Comparison of ENCODE assay signal across 16 cellular contexts in genomic region chr6:165984743-165985142, GRCh38.
A peak's percentile ranks its signal among the peaks of the same experiment; 100 is the strongest.
DNase-seq lines count a peak whose midpoint lies in the region; ATAC-seq, FAIRE-seq and TF ChIP-seq lines count a peak whose summit lies in the region.
"Had no signal": no experiment of that assay in that cellular context is flagged by ENCODE, and none has a peak within 500 bp of the region (broad histone marks: within the 10 kb centered on the region; RNA-seq: fewer than 3 reads in every experiment).

No MANE protein-coding gene starts in this region.

- H3K9me3 ChIP-seq in HepG2 (ENCODE audit: low read length) (no peaks in the 10 kb centered on the region), right lobe of liver (no peaks in the 10 kb centered on the region), mammary epithelial cell (replicated peaks; ENCODE audit: insufficient read depth, low read length) (no peaks in the 10 kb centered on the region)

- no peaks in the 10 kb centered on the region for H3K4me1 ChIP-seq in HepG2 (ENCODE audit: insufficient read depth, low read length)
- no peaks in the 10 kb centered on the region for H3K4me1 ChIP-seq in right lobe of liver
- H3K4me1 ChIP-seq in mammary epithelial cell (ENCODE audit: insufficient read depth, low read length) = no peaks in the 10 kb centered on the region

- H3K9ac ChIP-seq in HepG2 (ENCODE audit: insufficient read depth, low read depth, low read length) (no peak overlapping the region), mammary epithelial cell (ENCODE audit: insufficient read depth, low read length) (no peak overlapping the region)
- H3K9ac ChIP-seq: BLaER1 had no signal

- H2AFZ ChIP-seq in HepG2 (ENCODE audit: low read length) (no peak overlapping the region), mammary epithelial cell (ENCODE audit: low read depth, low read length) (no peak overlapping the region)

- in situ Hi-C loops in HepG2 (cut with HindIII; ENCODE audit: extremely low pct_ligation_motif_present, low pct_unique_long_range_greater_than_20kb) (no loop called here), mammary epithelial cell (cut with MboI; ENCODE audit: low sequenced_read_pairs in 2 of 2) (no loop called here), GM13977 (cut with MboI; ENCODE audit: low pct_unique_long_range_greater_than_20kb, low sequenced_read_pairs, unreplicated experiment) (no loop called here)

- CTCF ChIA-PET in HepG2 (lab: Yijun Ruan, JAX; ENCODE audit: low intra/inter-chr PET ratio, low total read pairs) = no interaction called here
- CTCF ChIA-PET in mammary epithelial cell (lab: Charles Lee; ENCODE audit: low non-redundant PET) = interaction anchor here (0.7 kb wide), 1 partner anchor 121 kb away, joined by 6 read pairs; no protein-coding TSS in a partner anchor

- TF ChIP-seq POLR2A in HepG2 (IDR thresholded peaks at IDR 0.05; ENCODE audit: insufficient read depth in 1 of 2, low read depth in 2 of 2, low read length in 2 of 2) (no peak), right lobe of liver (IDR thresholded peaks at IDR 0.05) (no peak)

- POLR2A ChIA-PET in HepG2 (lab: Yijun Ruan, JAX) = no interaction called here

- TF ChIP-seq CTCF in HepG2 (CRISPR knock-in tag; IDR thresholded peaks at IDR 0.05) (no peak), right lobe of liver (IDR thresholded peaks at IDR 0.05) (no peak), dorsolateral prefrontal cortex (IDR thresholded peaks at IDR 0.05 in 54 of 56, conservative IDR thresholded peaks at IDR 0.05 in 2 of 56; ENCODE audit: low read depth in 1 of 56, partially characterized antibody in 56 of 56) (no peak), mammary epithelial cell (conservative IDR thresholded peaks at IDR 0.05 in 1 of 2, IDR thresholded peaks at IDR 0.05 in 1 of 2; ENCODE audit: extremely low read depth in 1 of 2, insufficient read depth in 1 of 2, low read depth in 1 of 2, low read length in 2 of 2) (no peak), GM13977 (IDR thresholded peaks at IDR 0.05; ENCODE audit: extremely low read depth, insufficient read depth, missing control alignments) (no peak)

- no peaks in the 10 kb centered on the region for H3K79me2 ChIP-seq in HepG2 (ENCODE audit: insufficient read depth, low read length)
- no peaks in the 10 kb centered on the region for H3K79me2 ChIP-seq in mammary epithelial cell (ENCODE audit: insufficient read depth, low read length)

- TF ChIP-seq EP300 in HepG2 (IDR thresholded peaks at IDR 0.05; ENCODE audit: low read depth in 2 of 2, low read length in 2 of 2) (no peak), HepG2 (CRISPR knock-in tag; IDR thresholded peaks at IDR 0.05; ENCODE audit: borderline replicate concordance) (no peak)

- H3K27me3 ChIP-seq in HepG2 (ENCODE audit: control insufficient read depth in 1 of 2, insufficient read depth in 2 of 2, low read length in 2 of 2) (peaks cover 6 to 51% of the 10 kb centered on the region in 2 experiments), right lobe of liver (peaks cover 0 to 3% of the 10 kb centered on the region in 2 donors), dorsolateral prefrontal cortex (peaks cover 0 to 49% (median 8%) of the 10 kb centered on the region in 45 donors), mammary epithelial cell (ENCODE audit: insufficient read depth, low read length) (no peaks in the 10 kb centered on the region)

- DNase-seq in HepG2 (ENCODE audit: low spot score) = no peak
- DNase-seq in right lobe of liver = no peak
- peak; percentile 37 to 51 for DNase-seq in SHP77 (lab: John Stamatoyannopoulos, UW)
- DNase-seq in dorsolateral prefrontal cortex = no peak
- no peak for DNase-seq in mammary epithelial cell
- DNase-seq in GM13977 (ENCODE audit: low spot score) = no peak
- DNase-seq: AML-193, Calu3, DMS 273 treated with DMSO at 0.1 percent for 48 hours, GOT3, H9 had no signal

- 7% methylated on average over 9 of the region's 10 CpGs for WGBS in HepG2 (ENCODE audit: low lambda C conversion rate)
- WGBS in right lobe of liver (ENCODE audit: insufficient coverage, low coverage, low lambda C conversion rate, missing lambda C conversion rate) = 74% methylated on average over 9 of the region's 10 CpGs
- WGBS in mammary epithelial cell (ENCODE audit: low coverage, missing lambda C conversion rate) = 89% methylated on average over 10 of the region's 10 CpGs

- H3K4me2 ChIP-seq in HepG2 (ENCODE audit: low read depth, low read length) (no peak overlapping the region), mammary epithelial cell (ENCODE audit: insufficient read depth, low read depth, low read length) (no peak overlapping the region)
- H3K4me2 ChIP-seq: BLaER1 had no signal

- intact Hi-C loops in HepG2 (cut with micrococcal nuclease; ENCODE audit: unreplicated experiment) (no loop called here), right lobe of liver (cut with DNase I) (no loop called here), dorsolateral prefrontal cortex (cut with DNase I) (loop anchor here in 1 of 2 donors (10.0 kb wide), 1 partner anchor 70 kb away; no protein-coding TSS in a partner anchor), mammary epithelial cell (cut with micrococcal nuclease) (no loop called here)

- no peak for FAIRE-seq in HepG2 (lab: Jason Lieb, UNC)
- FAIRE-seq: GM12878 had no signal

- H3K36me3 ChIP-seq in HepG2 (replicated peaks in 1 of 2; ENCODE audit: control insufficient read depth in 1 of 2, insufficient read depth in 2 of 2, low read length in 2 of 2) (no peaks in the 10 kb centered on the region), right lobe of liver (no peaks in the 10 kb centered on the region), mammary epithelial cell (ENCODE audit: insufficient read depth, low read length) (no peaks in the 10 kb centered on the region)
- H3K36me3 ChIP-seq: BLaER1 had no signal

- H4K20me1 ChIP-seq in HepG2 (ENCODE audit: insufficient read depth, low read length) (no peaks in the 10 kb centered on the region), mammary epithelial cell (ENCODE audit: insufficient read depth, low read length) (no peaks in the 10 kb centered on the region)

- H3K4me3 ChIP-seq in HepG2 (replicated peaks in 1 of 3; ENCODE audit: insufficient read depth in 1 of 3, low read depth in 2 of 3, low read length in 3 of 3) (no peak overlapping the region), right lobe of liver (no peak overlapping the region), dorsolateral prefrontal cortex (peak overlapping the region in 29 of 59 donors; percentile 10 to 75 (median 65)), mammary epithelial cell (replicated peaks in 1 of 3; ENCODE audit: insufficient read depth in 1 of 3, low read depth in 2 of 3, low read length in 3 of 3) (no peak overlapping the region)
- H3K4me3 ChIP-seq: BLaER1, GM12878 had no signal

- no peak for TF ChIP-seq RAD21 in HepG2 (CRISPR knock-in tag; IDR thresholded peaks at IDR 0.05)

- ATAC-seq in HepG2 (no peak), right lobe of liver (no peak), HG03521 (IDR thresholded peaks at IDR 0.05; ENCODE audit: unreplicated experiment) (no peak), GM21390 (IDR thresholded peaks at IDR 0.05; ENCODE audit: unreplicated experiment) (no peak)
- ATAC-seq: GM12878 had no signal

- BruUV-seq in HepG2 (replicated peaks; lab: Mats Ljungman, UMichigan) (no TSS peak), mammary epithelial cell (replicated peaks; lab: Mats Ljungman, UMichigan) (no TSS peak)

- dilution Hi-C loops in mammary epithelial cell (cut with HindIII; ENCODE audit: low sequenced_read_pairs) = no loop called here

- H3K27ac ChIP-seq in HepG2 (ENCODE audit: extremely low read length, insufficient read depth, low read length) = no peak overlapping the region
- no peak overlapping the region for H3K27ac ChIP-seq in right lobe of liver
- peak overlapping the region in 42 of 59 donors; percentile 23 to 89 (median 68) for H3K27ac ChIP-seq in dorsolateral prefrontal cortex
- no peak overlapping the region for H3K27ac ChIP-seq in mammary epithelial cell (ENCODE audit: insufficient read depth, low read depth, low read length)
- H3K27ac ChIP-seq: 22Rv1, BLaER1 had no signal

TF ChIP-seq in HepG2, 621 proteins besides CTCF, POLR2A, EP300 and RAD21:
- TF ChIP-seq CREB1 (IDR thresholded peaks at IDR 0.05) (peak; percentile 62), CREB1 (CRISPR knock-in tag; IDR thresholded peaks at IDR 0.05) (no peak), MIER2 (CRISPR knock-in tag; IDR thresholded peaks at IDR 0.05) (no peak)

Comparison
In these comparisons a context has a peak if more than half of its experiments do, and no peak if none do; other contexts are left out.
1. DNase-seq: peak in SHP77 (2 of 2); none in HepG2 (single experiment), right lobe of liver (0 of 3), dorsolateral prefrontal cortex (0 of 10), mammary epithelial cell (single experiment) and GM13977 (single experiment).
2. H3K27ac ChIP-seq: peak in dorsolateral prefrontal cortex (42 of 59); none in HepG2 (single experiment), right lobe of liver (0 of 3) and mammary epithelial cell (single experiment).